ENCODE assay signal across 19 cellular contexts in the genomic region with DNA sequence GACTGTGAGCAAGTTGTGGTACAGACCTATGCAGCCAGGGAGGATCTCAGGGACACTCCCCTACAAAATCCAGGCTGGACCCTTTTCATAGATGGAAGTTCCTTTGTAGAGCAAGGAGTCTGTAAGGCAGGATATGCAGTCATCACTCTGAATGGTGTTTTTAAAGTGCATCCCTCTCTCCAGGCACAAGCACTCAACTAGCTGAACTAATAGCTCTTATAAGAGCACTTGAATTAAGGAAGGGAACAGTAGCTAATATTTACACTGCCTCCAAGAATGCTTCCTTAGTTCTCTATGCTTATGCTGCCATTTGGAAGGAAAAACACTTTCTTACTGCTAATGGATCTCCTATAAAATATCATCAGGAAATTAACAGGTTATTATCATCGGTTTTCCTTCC.
"Had no signal": no experiment of that assay in that cellular context is flagged by ENCODE, and none has a peak within 500 bp of the region (broad histone marks: within the 10 kb centered on the region; RNA-seq: fewer than 3 reads in every experiment).

No MANE protein-coding gene starts in this region.

- H3K4me1 ChIP-seq: body of pancreas, heart left ventricle, sigmoid colon had no signal

- DNase-seq: activated CD4-positive, alpha-beta T cell treated with anti-CD3 and anti-CD28 coated beads for 1 hour; activated CD4-positive, alpha-beta T cell treated with anti-CD3 and anti-CD28 coated beads, Interleukin-2, amount 50 U/mL, for 1 hour; activated gamma-delta T cell treated with Interleukin-2 at 50 U/mL for 16 hours; activated T-cell treated with anti-CD3 and anti-CD28 coated beads, Interleukin-2, amount 50 U/mL, for 1 hour; anterior cingulate cortex; body of pancreas; heart left ventricle; mammary epithelial cell; naive thymus-derived CD8-positive, alpha-beta T cell; posterior cingulate gyrus; sigmoid colon; stimulated activated CD4-positive, alpha-beta T cell treated with anti-CD3 and anti-CD28 coated beads, Interleukin-15, amount 100 ng/mL, for 24 hours; stimulated activated CD8-positive, alpha-beta memory T cell treated with anti-CD3 and anti-CD28 coated beads, Interleukin-4, amount 100 ng/mL, for 48 hours; stimulated activated naive B cell treated with anti-CD40 and anti-IgM and Interleukin-4, amounts not matched to agents 10 μg/mL and 1 μg/mL and 100 μg/mL, for 72 hours; trophoblast cell had no signal

- ATAC-seq: body of pancreas; heart left ventricle; naive thymus-derived CD8-positive, alpha-beta T cell; stimulated activated naive B cell treated with anti-CD40 and anti-IgM and Interleukin-4, amounts not matched to agents 10 μg/mL and 1 μg/mL and 100 μg/mL, for 72 hours had no signal

- H3K27ac ChIP-seq: body of pancreas, cardiac muscle cell, epithelial cell of prostate, heart left ventricle, neural progenitor cell, sigmoid colon had no signal

- H3K4me3 ChIP-seq: body of pancreas, cardiac muscle cell, heart left ventricle, neural progenitor cell, sigmoid colon, smooth muscle cell had no signal

- H3K27me3 ChIP-seq: body of pancreas, cardiac muscle cell, heart left ventricle, neural progenitor cell, sigmoid colon had no signal

- H3K36me3 ChIP-seq: cardiac muscle cell, neural progenitor cell, sigmoid colon had no signal
